1 cellular context compared by ENCODE assay signal in genomic region chr5:123036391-123037103, GRCh38.
TF ChIP-seq lines count a peak whose summit lies in the region.

Gene PPIC, minus strand, starts transcription at chr5:123036725. Its CDS starts 100 bp downstream, at chr5:123036625.

TF ChIP-seq in HepG2, 621 proteins besides CTCF, POLR2A, EP300 and RAD21 (continued from another document and continues in another):
- TF ChIP-seq ZNF770 (CRISPR knock-in tag; IDR thresholded peaks at IDR 0.05) (no peak), REL (CRISPR knock-in tag; conservative IDR thresholded peaks at IDR 0.05) (no peak), MTA3 (CRISPR knock-in tag; IDR thresholded peaks at IDR 0.05) (no peak), ZNF878 (CRISPR knock-in tag; IDR thresholded peaks at IDR 0.05) (no peak), ZNF609 (CRISPR knock-in tag; IDR thresholded peaks at IDR 0.05; ENCODE audit: borderline replicate concordance) (no peak), ONECUT2 (CRISPR knock-in tag; IDR thresholded peaks at IDR 0.05) (no peak), MTERF4 (CRISPR knock-in tag; IDR thresholded peaks at IDR 0.05) (no peak), NCOA1 (CRISPR knock-in tag; IDR thresholded peaks at IDR 0.05) (no peak), ZFP37 (CRISPR knock-in tag; IDR thresholded peaks at IDR 0.05; ENCODE audit: borderline replicate concordance) (no peak), NONO (IDR thresholded peaks at IDR 0.05) (no peak), NONO (CRISPR knock-in tag; conservative IDR thresholded peaks at IDR 0.05) (peak; percentile 34), NCOA5 (CRISPR knock-in tag; IDR thresholded peaks at IDR 0.05) (no peak), KMT2B (CRISPR knock-in tag; IDR thresholded peaks at IDR 0.05) (peak; percentile 74), ZSCAN5A (CRISPR knock-in tag; IDR thresholded peaks at IDR 0.05; ENCODE audit: borderline replicate concordance) (peak; percentile 88; the same call in 1 of the 2 replicates), ZNF274 (CRISPR knock-in tag; IDR thresholded peaks at IDR 0.05) (no peak), ZZZ3 (CRISPR knock-in tag; IDR thresholded peaks at IDR 0.05; ENCODE audit: borderline replicate concordance) (no peak), ZNF577 (CRISPR knock-in tag; IDR thresholded peaks at IDR 0.05; ENCODE audit: borderline replicate concordance, low read depth) (0 out of 2 replicates have a peak, but pooled peaks have one; percentile 13), ZNF468 (CRISPR knock-in tag; IDR thresholded peaks at IDR 0.05) (peak; percentile 87; the same call in 1 of the 2 replicates), KDM1A (CRISPR knock-in tag; IDR thresholded peaks at IDR 0.05) (peak; percentile 45; the same call in 1 of the 2 replicates), ZNF570 (CRISPR knock-in tag; IDR thresholded peaks at IDR 0.05; ENCODE audit: borderline replicate concordance) (no peak), E2F1 (CRISPR knock-in tag; IDR thresholded peaks at IDR 0.05) (no peak), SRSF4 (IDR thresholded peaks at IDR 0.05; ENCODE audit: low read depth, low read length, poor library complexity, severe bottlenecking) (no peak), HCFC1 (IDR thresholded peaks at IDR 0.05; ENCODE audit: low read depth, low read length) (no peak), ZKSCAN8 (CRISPR knock-in tag; IDR thresholded peaks at IDR 0.05; ENCODE audit: borderline replicate concordance) (no peak; the same call in 1 of the 2 replicates), PRDM4 (CRISPR knock-in tag; IDR thresholded peaks at IDR 0.05; ENCODE audit: borderline replicate concordance) (no peak), ZNF10 (CRISPR knock-in tag; IDR thresholded peaks at IDR 0.05; ENCODE audit: borderline replicate concordance, low read depth) (no peak), BRD4 (CRISPR knock-in tag; IDR thresholded peaks at IDR 0.05) (no peak), SP140L (CRISPR knock-in tag; IDR thresholded peaks at IDR 0.05; ENCODE audit: borderline replicate concordance) (peak; percentile 58; the same call in 1 of the 2 replicates), ZNF276 (CRISPR knock-in tag; IDR thresholded peaks at IDR 0.05; ENCODE audit: low read depth) (no peak), HOXA7 (CRISPR knock-in tag; IDR thresholded peaks at IDR 0.05) (no peak), ZNF703 (CRISPR knock-in tag; IDR thresholded peaks at IDR 0.05; ENCODE audit: borderline replicate concordance) (no peak; the same call in 1 of the 2 replicates), WIZ (CRISPR knock-in tag; IDR thresholded peaks at IDR 0.05) (no peak), ZC3H4 (CRISPR knock-in tag; IDR thresholded peaks at IDR 0.05; ENCODE audit: borderline replicate concordance) (no peak), ZNF562 (CRISPR knock-in tag; IDR thresholded peaks at IDR 0.05; ENCODE audit: borderline replicate concordance) (no peak), ZNF17 (CRISPR knock-in tag; IDR thresholded peaks at IDR 0.05) (no peak), UBTF (CRISPR knock-in tag; IDR thresholded peaks at IDR 0.05) (peak; percentile 96), ZFP36 (IDR thresholded peaks at IDR 0.05; ENCODE audit: borderline replicate concordance, low read depth, low read length, partially characterized antibody) (no peak)
